Comparison of ENCODE assay signal across 1 cellular context in the genomic region with DNA sequence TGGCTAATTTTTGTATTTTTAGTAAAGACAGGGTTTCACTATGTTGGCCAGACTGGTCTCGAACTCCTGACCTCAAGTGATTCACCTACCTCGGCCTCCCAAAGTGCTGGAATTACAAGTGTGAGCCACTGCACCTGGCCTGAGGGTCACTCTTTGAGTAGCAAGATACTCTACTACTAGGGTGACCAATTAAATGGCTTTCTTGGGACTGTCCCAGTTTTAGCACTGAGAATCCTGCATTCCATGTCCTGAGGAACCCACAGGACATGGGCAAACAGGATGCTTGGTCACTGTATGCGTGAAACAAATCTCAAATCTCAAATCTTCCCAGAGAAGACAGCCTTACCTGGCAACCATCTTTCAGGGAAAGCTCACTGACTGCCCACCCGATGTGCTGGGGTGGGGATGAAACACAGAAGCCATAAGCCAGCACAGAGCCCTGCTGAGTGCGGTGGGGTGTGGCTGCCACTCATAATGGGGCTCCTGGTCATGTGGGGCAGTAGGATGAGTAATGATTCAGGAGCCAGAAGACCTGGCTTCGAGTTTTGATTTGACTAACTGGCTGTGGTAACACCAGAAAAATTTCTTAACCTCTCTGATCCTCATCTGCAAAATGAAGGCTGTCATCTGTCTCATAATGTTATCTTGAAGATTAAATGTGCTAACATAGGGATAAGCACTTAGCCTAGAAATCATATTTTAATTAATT.
TF ChIP-seq lines count a peak whose summit lies in the region.

No MANE protein-coding gene starts in this region.

TF ChIP-seq in HEK293, 187 proteins besides CTCF, POLR2A, EP300 and RAD21:
- TF ChIP-seq, protein P1, sequence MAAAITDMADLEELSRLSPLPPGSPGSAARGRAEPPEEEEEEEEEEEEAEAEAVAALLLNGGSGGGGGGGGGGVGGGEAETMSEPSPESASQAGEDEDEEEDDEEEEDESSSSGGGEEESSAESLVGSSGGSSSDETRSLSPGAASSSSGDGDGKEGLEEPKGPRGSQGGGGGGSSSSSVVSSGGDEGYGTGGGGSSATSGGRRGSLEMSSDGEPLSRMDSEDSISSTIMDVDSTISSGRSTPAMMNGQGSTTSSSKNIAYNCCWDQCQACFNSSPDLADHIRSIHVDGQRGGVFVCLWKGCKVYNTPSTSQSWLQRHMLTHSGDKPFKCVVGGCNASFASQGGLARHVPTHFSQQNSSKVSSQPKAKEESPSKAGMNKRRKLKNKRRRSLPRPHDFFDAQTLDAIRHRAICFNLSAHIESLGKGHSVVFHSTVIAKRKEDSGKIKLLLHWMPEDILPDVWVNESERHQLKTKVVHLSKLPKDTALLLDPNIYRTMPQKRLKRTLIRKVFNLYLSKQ (tag by site-specific recombination; IDR thresholded peaks at IDR 0.05; ENCODE audit: borderline replicate concordance): no peak
- peak; percentile 32; the same call in 1 of the 2 replicates for TF ChIP-seq ZIC2 (tag by site-specific recombination; IDR thresholded peaks at IDR 0.05)
- TF ChIP-seq KLF1 (tag by site-specific recombination; IDR thresholded peaks at IDR 0.05): peak; percentile 39; the same call in 1 of the 2 replicates
